ENCODE assay signal across 1 cellular context in the genomic region with DNA sequence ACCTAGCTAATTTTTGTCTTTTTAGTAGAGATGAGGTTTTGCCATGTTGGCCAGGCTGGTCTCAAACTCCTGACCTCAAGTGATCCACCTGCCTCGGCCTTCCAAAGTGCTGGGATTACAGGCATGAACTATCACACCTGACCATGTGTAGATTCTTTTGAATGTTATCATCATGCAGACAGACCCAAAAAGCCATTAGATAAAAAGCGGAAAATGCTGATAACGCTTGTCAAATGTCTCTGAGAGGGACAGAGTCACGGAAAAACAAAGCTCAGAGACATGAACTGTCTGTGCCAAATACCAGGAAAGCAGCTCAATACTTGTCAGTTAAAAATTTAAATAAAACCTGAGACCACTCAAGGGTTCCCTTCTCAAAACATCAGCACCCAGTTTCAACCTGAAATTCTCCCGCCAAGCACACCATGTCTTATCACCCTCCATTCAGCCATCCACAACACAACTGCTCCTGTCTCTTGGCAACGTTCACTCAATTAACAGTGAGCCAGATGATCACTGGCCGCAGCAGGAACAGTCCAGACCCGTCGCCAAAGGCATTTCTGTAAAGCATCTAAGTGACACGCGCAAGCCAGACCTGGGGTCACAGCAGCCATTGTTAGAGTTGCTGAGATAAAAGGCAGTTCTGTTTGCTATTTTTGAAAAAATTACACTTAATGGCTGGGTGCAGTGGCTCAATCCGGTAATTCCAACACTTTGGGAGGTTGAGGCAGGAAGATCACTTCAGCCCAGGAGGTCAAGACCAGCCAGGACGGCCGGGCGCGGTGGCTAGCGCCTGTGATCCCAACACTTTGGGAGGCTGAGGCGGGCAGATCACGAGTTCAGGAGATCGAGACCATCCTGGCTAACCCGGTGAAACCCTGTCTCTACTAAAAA.
TF ChIP-seq lines count a peak whose summit lies in the region.

No MANE protein-coding gene starts in this region.

TF ChIP-seq in K562, 482 proteins besides CTCF, POLR2A, EP300 and RAD21 (continued from another document and continues in another):
- peak; percentile 63 for TF ChIP-seq FOSL1 (tag; conservative IDR thresholded peaks at IDR 0.05)
- TF ChIP-seq CAMTA2 (CRISPR knock-in tag; conservative IDR thresholded peaks at IDR 0.05), result no peak
- TF ChIP-seq NFE2L1 (tag; IDR thresholded peaks at IDR 0.05; ENCODE audit: borderline replicate concordance, low read depth), result no peak
- TF ChIP-seq NCOA4 (IDR thresholded peaks at IDR 0.05; ENCODE audit: partially characterized antibody), result no peak
- TF ChIP-seq, protein P1, sequence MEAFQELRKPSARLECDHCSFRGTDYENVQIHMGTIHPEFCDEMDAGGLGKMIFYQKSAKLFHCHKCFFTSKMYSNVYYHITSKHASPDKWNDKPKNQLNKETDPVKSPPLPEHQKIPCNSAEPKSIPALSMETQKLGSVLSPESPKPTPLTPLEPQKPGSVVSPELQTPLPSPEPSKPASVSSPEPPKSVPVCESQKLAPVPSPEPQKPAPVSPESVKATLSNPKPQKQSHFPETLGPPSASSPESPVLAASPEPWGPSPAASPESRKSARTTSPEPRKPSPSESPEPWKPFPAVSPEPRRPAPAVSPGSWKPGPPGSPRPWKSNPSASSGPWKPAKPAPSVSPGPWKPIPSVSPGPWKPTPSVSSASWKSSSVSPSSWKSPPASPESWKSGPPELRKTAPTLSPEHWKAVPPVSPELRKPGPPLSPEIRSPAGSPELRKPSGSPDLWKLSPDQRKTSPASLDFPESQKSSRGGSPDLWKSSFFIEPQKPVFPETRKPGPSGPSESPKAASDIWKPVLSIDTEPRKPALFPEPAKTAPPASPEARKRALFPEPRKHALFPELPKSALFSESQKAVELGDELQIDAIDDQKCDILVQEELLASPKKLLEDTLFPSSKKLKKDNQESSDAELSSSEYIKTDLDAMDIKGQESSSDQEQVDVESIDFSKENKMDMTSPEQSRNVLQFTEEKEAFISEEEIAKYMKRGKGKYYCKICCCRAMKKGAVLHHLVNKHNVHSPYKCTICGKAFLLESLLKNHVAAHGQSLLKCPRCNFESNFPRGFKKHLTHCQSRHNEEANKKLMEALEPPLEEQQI (IDR thresholded peaks at IDR 0.05), result no peak
- TF ChIP-seq ZNF584 (CRISPR knock-in tag; IDR thresholded peaks at IDR 0.05; ENCODE audit: low read depth), result no peak
- TF ChIP-seq, protein P2, sequence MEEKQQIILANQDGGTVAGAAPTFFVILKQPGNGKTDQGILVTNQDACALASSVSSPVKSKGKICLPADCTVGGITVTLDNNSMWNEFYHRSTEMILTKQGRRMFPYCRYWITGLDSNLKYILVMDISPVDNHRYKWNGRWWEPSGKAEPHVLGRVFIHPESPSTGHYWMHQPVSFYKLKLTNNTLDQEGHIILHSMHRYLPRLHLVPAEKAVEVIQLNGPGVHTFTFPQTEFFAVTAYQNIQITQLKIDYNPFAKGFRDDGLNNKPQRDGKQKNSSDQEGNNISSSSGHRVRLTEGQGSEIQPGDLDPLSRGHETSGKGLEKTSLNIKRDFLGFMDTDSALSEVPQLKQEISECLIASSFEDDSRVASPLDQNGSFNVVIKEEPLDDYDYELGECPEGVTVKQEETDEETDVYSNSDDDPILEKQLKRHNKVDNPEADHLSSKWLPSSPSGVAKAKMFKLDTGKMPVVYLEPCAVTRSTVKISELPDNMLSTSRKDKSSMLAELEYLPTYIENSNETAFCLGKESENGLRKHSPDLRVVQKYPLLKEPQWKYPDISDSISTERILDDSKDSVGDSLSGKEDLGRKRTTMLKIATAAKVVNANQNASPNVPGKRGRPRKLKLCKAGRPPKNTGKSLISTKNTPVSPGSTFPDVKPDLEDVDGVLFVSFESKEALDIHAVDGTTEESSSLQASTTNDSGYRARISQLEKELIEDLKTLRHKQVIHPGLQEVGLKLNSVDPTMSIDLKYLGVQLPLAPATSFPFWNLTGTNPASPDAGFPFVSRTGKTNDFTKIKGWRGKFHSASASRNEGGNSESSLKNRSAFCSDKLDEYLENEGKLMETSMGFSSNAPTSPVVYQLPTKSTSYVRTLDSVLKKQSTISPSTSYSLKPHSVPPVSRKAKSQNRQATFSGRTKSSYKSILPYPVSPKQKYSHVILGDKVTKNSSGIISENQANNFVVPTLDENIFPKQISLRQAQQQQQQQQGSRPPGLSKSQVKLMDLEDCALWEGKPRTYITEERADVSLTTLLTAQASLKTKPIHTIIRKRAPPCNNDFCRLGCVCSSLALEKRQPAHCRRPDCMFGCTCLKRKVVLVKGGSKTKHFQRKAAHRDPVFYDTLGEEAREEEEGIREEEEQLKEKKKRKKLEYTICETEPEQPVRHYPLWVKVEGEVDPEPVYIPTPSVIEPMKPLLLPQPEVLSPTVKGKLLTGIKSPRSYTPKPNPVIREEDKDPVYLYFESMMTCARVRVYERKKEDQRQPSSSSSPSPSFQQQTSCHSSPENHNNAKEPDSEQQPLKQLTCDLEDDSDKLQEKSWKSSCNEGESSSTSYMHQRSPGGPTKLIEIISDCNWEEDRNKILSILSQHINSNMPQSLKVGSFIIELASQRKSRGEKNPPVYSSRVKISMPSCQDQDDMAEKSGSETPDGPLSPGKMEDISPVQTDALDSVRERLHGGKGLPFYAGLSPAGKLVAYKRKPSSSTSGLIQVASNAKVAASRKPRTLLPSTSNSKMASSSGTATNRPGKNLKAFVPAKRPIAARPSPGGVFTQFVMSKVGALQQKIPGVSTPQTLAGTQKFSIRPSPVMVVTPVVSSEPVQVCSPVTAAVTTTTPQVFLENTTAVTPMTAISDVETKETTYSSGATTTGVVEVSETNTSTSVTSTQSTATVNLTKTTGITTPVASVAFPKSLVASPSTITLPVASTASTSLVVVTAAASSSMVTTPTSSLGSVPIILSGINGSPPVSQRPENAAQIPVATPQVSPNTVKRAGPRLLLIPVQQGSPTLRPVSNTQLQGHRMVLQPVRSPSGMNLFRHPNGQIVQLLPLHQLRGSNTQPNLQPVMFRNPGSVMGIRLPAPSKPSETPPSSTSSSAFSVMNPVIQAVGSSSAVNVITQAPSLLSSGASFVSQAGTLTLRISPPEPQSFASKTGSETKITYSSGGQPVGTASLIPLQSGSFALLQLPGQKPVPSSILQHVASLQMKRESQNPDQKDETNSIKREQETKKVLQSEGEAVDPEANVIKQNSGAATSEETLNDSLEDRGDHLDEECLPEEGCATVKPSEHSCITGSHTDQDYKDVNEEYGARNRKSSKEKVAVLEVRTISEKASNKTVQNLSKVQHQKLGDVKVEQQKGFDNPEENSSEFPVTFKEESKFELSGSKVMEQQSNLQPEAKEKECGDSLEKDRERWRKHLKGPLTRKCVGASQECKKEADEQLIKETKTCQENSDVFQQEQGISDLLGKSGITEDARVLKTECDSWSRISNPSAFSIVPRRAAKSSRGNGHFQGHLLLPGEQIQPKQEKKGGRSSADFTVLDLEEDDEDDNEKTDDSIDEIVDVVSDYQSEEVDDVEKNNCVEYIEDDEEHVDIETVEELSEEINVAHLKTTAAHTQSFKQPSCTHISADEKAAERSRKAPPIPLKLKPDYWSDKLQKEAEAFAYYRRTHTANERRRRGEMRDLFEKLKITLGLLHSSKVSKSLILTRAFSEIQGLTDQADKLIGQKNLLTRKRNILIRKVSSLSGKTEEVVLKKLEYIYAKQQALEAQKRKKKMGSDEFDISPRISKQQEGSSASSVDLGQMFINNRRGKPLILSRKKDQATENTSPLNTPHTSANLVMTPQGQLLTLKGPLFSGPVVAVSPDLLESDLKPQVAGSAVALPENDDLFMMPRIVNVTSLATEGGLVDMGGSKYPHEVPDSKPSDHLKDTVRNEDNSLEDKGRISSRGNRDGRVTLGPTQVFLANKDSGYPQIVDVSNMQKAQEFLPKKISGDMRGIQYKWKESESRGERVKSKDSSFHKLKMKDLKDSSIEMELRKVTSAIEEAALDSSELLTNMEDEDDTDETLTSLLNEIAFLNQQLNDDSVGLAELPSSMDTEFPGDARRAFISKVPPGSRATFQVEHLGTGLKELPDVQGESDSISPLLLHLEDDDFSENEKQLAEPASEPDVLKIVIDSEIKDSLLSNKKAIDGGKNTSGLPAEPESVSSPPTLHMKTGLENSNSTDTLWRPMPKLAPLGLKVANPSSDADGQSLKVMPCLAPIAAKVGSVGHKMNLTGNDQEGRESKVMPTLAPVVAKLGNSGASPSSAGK (IDR thresholded peaks at IDR 0.05), result peak; percentile 68
- no peak for TF ChIP-seq RBM34 (IDR thresholded peaks at IDR 0.05; ENCODE audit: borderline replicate concordance, insufficient read depth, low read length)
- TF ChIP-seq RBM39 (optimal IDR thresholded peaks at IDR 0.05; ENCODE audit: low read depth, low read length), result no peak
- no peak for TF ChIP-seq ATF1 (CRISPR knock-in tag; IDR thresholded peaks at IDR 0.05)
- TF ChIP-seq ATF1 (tag; IDR thresholded peaks at IDR 0.05), result no peak
- TF ChIP-seq TAF15 (IDR thresholded peaks at IDR 0.05; ENCODE audit: low read depth, low read length), result no peak
- TF ChIP-seq, protein P3, sequence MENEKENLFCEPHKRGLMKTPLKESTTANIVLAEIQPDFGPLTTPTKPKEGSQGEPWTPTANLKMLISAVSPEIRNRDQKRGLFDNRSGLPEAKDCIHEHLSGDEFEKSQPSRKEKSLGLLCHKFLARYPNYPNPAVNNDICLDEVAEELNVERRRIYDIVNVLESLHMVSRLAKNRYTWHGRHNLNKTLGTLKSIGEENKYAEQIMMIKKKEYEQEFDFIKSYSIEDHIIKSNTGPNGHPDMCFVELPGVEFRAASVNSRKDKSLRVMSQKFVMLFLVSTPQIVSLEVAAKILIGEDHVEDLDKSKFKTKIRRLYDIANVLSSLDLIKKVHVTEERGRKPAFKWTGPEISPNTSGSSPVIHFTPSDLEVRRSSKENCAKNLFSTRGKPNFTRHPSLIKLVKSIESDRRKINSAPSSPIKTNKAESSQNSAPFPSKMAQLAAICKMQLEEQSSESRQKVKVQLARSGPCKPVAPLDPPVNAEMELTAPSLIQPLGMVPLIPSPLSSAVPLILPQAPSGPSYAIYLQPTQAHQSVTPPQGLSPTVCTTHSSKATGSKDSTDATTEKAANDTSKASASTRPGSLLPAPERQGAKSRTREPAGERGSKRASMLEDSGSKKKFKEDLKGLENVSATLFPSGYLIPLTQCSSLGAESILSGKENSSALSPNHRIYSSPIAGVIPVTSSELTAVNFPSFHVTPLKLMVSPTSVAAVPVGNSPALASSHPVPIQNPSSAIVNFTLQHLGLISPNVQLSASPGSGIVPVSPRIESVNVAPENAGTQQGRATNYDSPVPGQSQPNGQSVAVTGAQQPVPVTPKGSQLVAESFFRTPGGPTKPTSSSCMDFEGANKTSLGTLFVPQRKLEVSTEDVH (IDR thresholded peaks at IDR 0.05; ENCODE audit: low read depth, partially characterized antibody), result peak; percentile 77
- TF ChIP-seq, protein P4, sequence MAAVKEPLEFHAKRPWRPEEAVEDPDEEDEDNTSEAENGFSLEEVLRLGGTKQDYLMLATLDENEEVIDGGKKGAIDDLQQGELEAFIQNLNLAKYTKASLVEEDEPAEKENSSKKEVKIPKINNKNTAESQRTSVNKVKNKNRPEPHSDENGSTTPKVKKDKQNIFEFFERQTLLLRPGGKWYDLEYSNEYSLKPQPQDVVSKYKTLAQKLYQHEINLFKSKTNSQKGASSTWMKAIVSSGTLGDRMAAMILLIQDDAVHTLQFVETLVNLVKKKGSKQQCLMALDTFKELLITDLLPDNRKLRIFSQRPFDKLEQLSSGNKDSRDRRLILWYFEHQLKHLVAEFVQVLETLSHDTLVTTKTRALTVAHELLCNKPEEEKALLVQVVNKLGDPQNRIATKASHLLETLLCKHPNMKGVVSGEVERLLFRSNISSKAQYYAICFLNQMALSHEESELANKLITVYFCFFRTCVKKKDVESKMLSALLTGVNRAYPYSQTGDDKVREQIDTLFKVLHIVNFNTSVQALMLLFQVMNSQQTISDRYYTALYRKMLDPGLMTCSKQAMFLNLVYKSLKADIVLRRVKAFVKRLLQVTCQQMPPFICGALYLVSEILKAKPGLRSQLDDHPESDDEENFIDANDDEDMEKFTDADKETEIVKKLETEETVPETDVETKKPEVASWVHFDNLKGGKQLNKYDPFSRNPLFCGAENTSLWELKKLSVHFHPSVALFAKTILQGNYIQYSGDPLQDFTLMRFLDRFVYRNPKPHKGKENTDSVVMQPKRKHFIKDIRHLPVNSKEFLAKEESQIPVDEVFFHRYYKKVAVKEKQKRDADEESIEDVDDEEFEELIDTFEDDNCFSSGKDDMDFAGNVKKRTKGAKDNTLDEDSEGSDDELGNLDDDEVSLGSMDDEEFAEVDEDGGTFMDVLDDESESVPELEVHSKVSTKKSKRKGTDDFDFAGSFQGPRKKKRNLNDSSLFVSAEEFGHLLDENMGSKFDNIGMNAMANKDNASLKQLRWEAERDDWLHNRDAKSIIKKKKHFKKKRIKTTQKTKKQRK (IDR thresholded peaks at IDR 0.05; ENCODE audit: borderline replicate concordance, low read depth, low read length), result no peak
- TF ChIP-seq, protein P5, sequence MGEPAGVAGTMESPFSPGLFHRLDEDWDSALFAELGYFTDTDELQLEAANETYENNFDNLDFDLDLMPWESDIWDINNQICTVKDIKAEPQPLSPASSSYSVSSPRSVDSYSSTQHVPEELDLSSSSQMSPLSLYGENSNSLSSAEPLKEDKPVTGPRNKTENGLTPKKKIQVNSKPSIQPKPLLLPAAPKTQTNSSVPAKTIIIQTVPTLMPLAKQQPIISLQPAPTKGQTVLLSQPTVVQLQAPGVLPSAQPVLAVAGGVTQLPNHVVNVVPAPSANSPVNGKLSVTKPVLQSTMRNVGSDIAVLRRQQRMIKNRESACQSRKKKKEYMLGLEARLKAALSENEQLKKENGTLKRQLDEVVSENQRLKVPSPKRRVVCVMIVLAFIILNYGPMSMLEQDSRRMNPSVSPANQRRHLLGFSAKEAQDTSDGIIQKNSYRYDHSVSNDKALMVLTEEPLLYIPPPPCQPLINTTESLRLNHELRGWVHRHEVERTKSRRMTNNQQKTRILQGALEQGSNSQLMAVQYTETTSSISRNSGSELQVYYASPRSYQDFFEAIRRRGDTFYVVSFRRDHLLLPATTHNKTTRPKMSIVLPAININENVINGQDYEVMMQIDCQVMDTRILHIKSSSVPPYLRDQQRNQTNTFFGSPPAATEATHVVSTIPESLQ (CRISPR knock-in tag; IDR thresholded peaks at IDR 0.05), result no peak
- peak; percentile 76; the same call in 1 of the 2 replicates for TF ChIP-seq SMARCA4 (IDR thresholded peaks at IDR 0.05)
- TF ChIP-seq ZFP30 (CRISPR knock-in tag; IDR thresholded peaks at IDR 0.05; ENCODE audit: borderline replicate concordance), result no peak
- TF ChIP-seq, protein P6, sequence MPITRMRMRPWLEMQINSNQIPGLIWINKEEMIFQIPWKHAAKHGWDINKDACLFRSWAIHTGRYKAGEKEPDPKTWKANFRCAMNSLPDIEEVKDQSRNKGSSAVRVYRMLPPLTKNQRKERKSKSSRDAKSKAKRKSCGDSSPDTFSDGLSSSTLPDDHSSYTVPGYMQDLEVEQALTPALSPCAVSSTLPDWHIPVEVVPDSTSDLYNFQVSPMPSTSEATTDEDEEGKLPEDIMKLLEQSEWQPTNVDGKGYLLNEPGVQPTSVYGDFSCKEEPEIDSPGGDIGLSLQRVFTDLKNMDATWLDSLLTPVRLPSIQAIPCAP (CRISPR knock-in tag; IDR thresholded peaks at IDR 0.05; ENCODE audit: borderline replicate concordance), result no peak
- no peak for TF ChIP-seq ILK (tag; IDR thresholded peaks at IDR 0.05; ENCODE audit: borderline replicate concordance, low read depth)
- TF ChIP-seq TCF3 (CRISPR knock-in tag; IDR thresholded peaks at IDR 0.05), result peak; percentile 85
- TF ChIP-seq, protein P7, sequence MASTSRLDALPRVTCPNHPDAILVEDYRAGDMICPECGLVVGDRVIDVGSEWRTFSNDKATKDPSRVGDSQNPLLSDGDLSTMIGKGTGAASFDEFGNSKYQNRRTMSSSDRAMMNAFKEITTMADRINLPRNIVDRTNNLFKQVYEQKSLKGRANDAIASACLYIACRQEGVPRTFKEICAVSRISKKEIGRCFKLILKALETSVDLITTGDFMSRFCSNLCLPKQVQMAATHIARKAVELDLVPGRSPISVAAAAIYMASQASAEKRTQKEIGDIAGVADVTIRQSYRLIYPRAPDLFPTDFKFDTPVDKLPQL (IDR thresholded peaks at IDR 0.05; ENCODE audit: extremely low read depth, insufficient read length), result no peak
- no peak for TF ChIP-seq JUNB (CRISPR knock-in tag; conservative IDR thresholded peaks at IDR 0.05)
- TF ChIP-seq PYGO2 (tag; IDR thresholded peaks at IDR 0.05), result 0 out of 2 replicates have a peak, but pooled peaks have one; percentile 24
- TF ChIP-seq SREBF1 (IDR thresholded peaks at IDR 0.05; ENCODE audit: borderline replicate concordance, low read depth, low read length), result no peak
- TF ChIP-seq POU5F1 (IDR thresholded peaks at IDR 0.05; ENCODE audit: borderline replicate concordance, low read depth, low read length, partially characterized antibody), result no peak
